21 cellular contexts compared by ENCODE assay signal in the genomic region with DNA sequence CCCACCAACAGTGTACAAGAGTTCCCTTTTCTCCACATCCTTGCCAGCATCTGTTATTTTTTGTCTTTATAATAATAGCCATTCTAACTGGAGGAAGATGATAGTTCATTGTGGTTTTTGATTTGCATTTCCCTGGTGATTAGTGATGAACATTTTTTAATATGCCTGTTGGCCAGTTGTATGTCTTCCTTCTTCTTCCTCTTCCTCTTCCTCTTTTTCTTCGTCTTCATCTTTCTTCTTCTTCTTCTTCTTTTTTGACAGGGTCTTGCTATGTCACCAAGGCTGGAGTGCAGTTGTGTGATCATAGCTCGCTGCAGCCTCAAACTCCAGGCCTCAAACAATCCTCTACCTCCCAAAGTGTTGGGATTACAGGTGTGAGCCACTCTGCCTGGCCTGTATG.
"Had no signal": no experiment of that assay in that cellular context is flagged by ENCODE, and none has a peak within 500 bp of the region (broad histone marks: within the 10 kb centered on the region; RNA-seq: fewer than 3 reads in every experiment).

No MANE protein-coding gene starts in this region.

- DNase-seq: activated CD4-positive, alpha-beta T cell treated with anti-CD3 and anti-CD28 coated beads, Interleukin-2, amount 50 U/mL, for 1 hour; activated CD8-positive, alpha-beta T cell treated with anti-CD3 and anti-CD28 coated beads for 36 hours; activated gamma-delta T cell treated with Interleukin-2 at 50 U/mL for 16 hours; activated naive CD4-positive, alpha-beta T cell treated with anti-CD3 and anti-CD28 coated beads, Interleukin-2, amount 50 U/mL, for 16 hours; activated T-cell treated with anti-CD3 and anti-CD28 coated beads, Interleukin-2, amount 50 U/mL, for 4 hours; amniotic stem cell; brain microvascular endothelial cell; effector memory CD8-positive, alpha-beta T cell; erythroblast; islet precursor cell; mammary epithelial cell; naive thymus-derived CD4-positive, alpha-beta T cell; ovary; psoas muscle; sigmoid colon; small intestine; stimulated activated CD4-positive, alpha-beta T cell treated with anti-CD3 and anti-CD28 coated beads, Interleukin-4, amount 100 ng/mL, for 24 hours; trophoblast cell had no signal

- ATAC-seq: activated CD8-positive, alpha-beta T cell treated with anti-CD3 and anti-CD28 coated beads for 36 hours; activated T-cell treated with anti-CD3 and anti-CD28 coated beads, Interleukin-2, amount 50 U/mL, for 4 hours; activated T-helper 17 cell treated with anti-CD3 and anti-CD28 coated beads, Interleukin-2, amount 50 U/mL, for 72 hours; effector memory CD8-positive, alpha-beta T cell; gastroesophageal sphincter; naive thymus-derived CD4-positive, alpha-beta T cell; psoas muscle; stimulated activated effector memory CD8-positive, alpha-beta T cell treated with anti-CD3 and anti-CD28 coated beads, Interleukin-12 subunit alpha, Interleukin-12 subunit beta, amount 100 ng/mL, for 72 hours had no signal
